24 cellular contexts compared by ENCODE assay signal in the genomic region with DNA sequence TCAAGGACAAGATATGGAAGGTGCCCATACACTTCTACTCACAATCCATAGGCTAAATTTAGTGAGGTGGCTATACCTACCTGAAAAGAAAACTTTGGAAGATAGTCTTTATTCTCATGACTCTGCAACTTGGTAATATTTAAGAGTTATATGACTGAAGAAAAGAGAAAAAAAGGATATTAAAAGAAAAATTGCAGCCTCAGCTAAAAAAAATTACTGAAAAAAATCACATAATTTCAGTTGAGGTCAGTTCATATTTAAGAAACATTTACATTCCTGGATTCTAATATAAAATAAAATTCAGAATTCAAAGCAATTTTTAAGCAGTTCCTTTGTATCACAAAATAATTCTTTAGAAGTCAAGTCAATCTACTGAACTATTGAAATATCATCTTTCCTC.
DNase-seq lines count a peak whose midpoint lies in the region; ATAC-seq, FAIRE-seq and TF ChIP-seq lines count a peak whose summit lies in the region.
"Had no signal": no experiment of that assay in that cellular context is flagged by ENCODE, and none has a peak within 500 bp of the region (broad histone marks: within the 10 kb centered on the region; RNA-seq: fewer than 3 reads in every experiment).

No MANE protein-coding gene starts in this region.

- H3K36me3 ChIP-seq in IMR-90 (ENCODE audit: control insufficient read depth, insufficient read depth, low read length) (no peaks in the 10 kb centered on the region), H1 (ENCODE audit: control insufficient read depth in 2 of 4, insufficient read depth in 4 of 4, low read length in 3 of 4) (no peaks in the 10 kb centered on the region), kidney (ENCODE audit: control insufficient read depth in 1 of 2, insufficient read depth in 2 of 2, low read length in 2 of 2) (no peaks in the 10 kb centered on the region), transverse colon (no peaks in the 10 kb centered on the region)
- H3K36me3 ChIP-seq: BLaER1 treated with 17β-estradiol and CSF1 and Interleukin-3, amounts not matched to agents 10 nM and 100 nM had no signal

- H3K18ac ChIP-seq in IMR-90 (ENCODE audit: low read depth, low read length), result no peak overlapping the region
- no peak overlapping the region for H3K18ac ChIP-seq in H1 (ENCODE audit: extremely low read depth, low read length)

- H3K27ac ChIP-seq in A549 (no peak overlapping the region), IMR-90 (ENCODE audit: insufficient read depth, low read length) (no peak overlapping the region), H1 (ENCODE audit: low read depth, low read length) (no peak overlapping the region), kidney (ENCODE audit: low read depth in 2 of 2, low read length in 2 of 2) (no peak overlapping the region), transverse colon (no peak overlapping the region)
- H3K27ac ChIP-seq: BLaER1 treated with 17β-estradiol and CSF1 and Interleukin-3, amounts not matched to agents 10 nM and 100 nM; C4-2B had no signal

- H3K27me3 ChIP-seq in IMR-90 (ENCODE audit: control insufficient read depth, insufficient read depth, low read length) (no peaks in the 10 kb centered on the region), H1 (replicated peaks in 1 of 4; ENCODE audit: control insufficient read depth in 3 of 4, extremely low read depth in 1 of 4, insufficient read depth in 3 of 4, low read length in 3 of 4) (no peaks in the 10 kb centered on the region), transverse colon (no peaks in the 10 kb centered on the region)
- H3K27me3 ChIP-seq: BLaER1 treated with 17β-estradiol and CSF1 and Interleukin-3, amounts not matched to agents 10 nM and 100 nM had no signal

- H2BK20ac ChIP-seq in IMR-90 (ENCODE audit: low read depth, low read length), result no peak overlapping the region
- H2BK20ac ChIP-seq in H1 (ENCODE audit: low read length), result no peak overlapping the region

- H3K79me1 ChIP-seq in IMR-90 (ENCODE audit: low read depth in 1 of 2, low read length in 2 of 2) (no peaks in the 10 kb centered on the region), H1 (ENCODE audit: low read depth, low read length) (no peaks in the 10 kb centered on the region)

- FAIRE-seq in A549 (lab: Jason Lieb, UNC), result no peak
- no peak for FAIRE-seq in H1 (lab: Jason Lieb, UNC)
- no peak for FAIRE-seq in kidney (lab: Jason Lieb, UNC)
- FAIRE-seq: A204.1, GM12878, GM12892, GM18507 had no signal

- H3K79me2 ChIP-seq in H1 (ENCODE audit: control insufficient read depth in 1 of 2, insufficient read depth in 2 of 2, low read length in 2 of 2), result no peaks in the 10 kb centered on the region

- H2AFZ ChIP-seq in IMR-90 (replicated peaks; ENCODE audit: low read length, poor library complexity) (no peak overlapping the region), H1 (ENCODE audit: low read length) (no peak overlapping the region)

- H4K5ac ChIP-seq in IMR-90 (ENCODE audit: low read depth, low read length) (no peak overlapping the region), H1 (ENCODE audit: insufficient read length, low read depth, low read length) (no peak overlapping the region)

- no peak overlapping the region for H3K9ac ChIP-seq in IMR-90 (ENCODE audit: low read depth, low read length)
- no peak overlapping the region for H3K9ac ChIP-seq in H1 (replicated peaks in 1 of 4; ENCODE audit: extremely low read depth in 1 of 4, low read depth in 3 of 4, low read length in 3 of 4)
- H3K9ac ChIP-seq in kidney (ENCODE audit: low read length in 2 of 2), result no peak overlapping the region
- H3K9ac ChIP-seq: BLaER1 treated with 17β-estradiol and CSF1 and Interleukin-3, amounts not matched to agents 10 nM and 100 nM had no signal

- DNase-seq in A549 (ENCODE audit: low read depth in 1 of 2, low spot score in 1 of 2) (no peak), IMR-90 (no peak), H1 (ENCODE audit: low read depth in 1 of 2, low spot score in 2 of 2) (no peak), kidney (no peak), NCI-H69 (lab: John Stamatoyannopoulos, UW) (no peak), transverse colon (no peak)
- DNase-seq: 8988T; AML-193; CD4-positive, alpha-beta T cell; CD8-positive, alpha-beta T cell; COR-L47; DMS 273 treated with DMSO at 0.1 percent for 48 hours; DMS153; DMS53; DMS79; DND-41; EL; GDM1 had no signal

- no peak overlapping the region for H4K8ac ChIP-seq in IMR-90 (ENCODE audit: low read depth in 2 of 2, low read length in 2 of 2)
- no peak overlapping the region for H4K8ac ChIP-seq in H1 (ENCODE audit: extremely low read depth, insufficient read depth, low read length)

- no peaks in the 10 kb centered on the region for H4K20me1 ChIP-seq in IMR-90 (ENCODE audit: insufficient read depth, low read length)
- H4K20me1 ChIP-seq in H1 (replicated peaks in 1 of 2; ENCODE audit: control insufficient read depth in 1 of 2, insufficient read depth in 2 of 2, low read length in 2 of 2), result no peaks in the 10 kb centered on the region
- H4K20me1 ChIP-seq: BLaER1 treated with 17β-estradiol and CSF1 and Interleukin-3, amounts not matched to agents 10 nM and 100 nM had no signal

- H3K56ac ChIP-seq in IMR-90 (ENCODE audit: extremely low read depth, insufficient read depth, low read length), result no peak overlapping the region
- no peak overlapping the region for H3K56ac ChIP-seq in H1 (replicated peaks; ENCODE audit: insufficient read length, low read depth, low read length)

- H2BK120ac ChIP-seq in IMR-90 (ENCODE audit: low read depth, low read length) (no peak overlapping the region), H1 (replicated peaks; ENCODE audit: low read depth, low read length) (no peak overlapping the region)

- H2AK9ac ChIP-seq in IMR-90 (replicated peaks; ENCODE audit: low read depth, low read length, poor library complexity), result no peak overlapping the region

- H3K23ac ChIP-seq in IMR-90 (ENCODE audit: low read depth, low read length), result no peak overlapping the region
- H3K23ac ChIP-seq in H1 (ENCODE audit: insufficient read length), result no peak overlapping the region

- H3K4ac ChIP-seq in IMR-90 (ENCODE audit: low read depth, low read length) (no peak overlapping the region), H1 (replicated peaks; ENCODE audit: insufficient read length, low read depth, low read length) (no peak overlapping the region)

- no peaks in the 10 kb centered on the region for H3K9me1 ChIP-seq in IMR-90 (ENCODE audit: insufficient read depth, low read length)

- H3K23me2 ChIP-seq in H1 (ENCODE audit: low read depth, low read length), result no peaks in the 10 kb centered on the region

- no TSS peak for BruUV-seq in IMR-90 (replicated peaks; lab: Mats Ljungman, UMichigan)

- H3K4me3 ChIP-seq in A549, result no peak overlapping the region
- no peak overlapping the region for H3K4me3 ChIP-seq in IMR-90 (ENCODE audit: insufficient read depth, low read depth, low read length)
- H3K4me3 ChIP-seq in H1 (ENCODE audit: extremely low read depth in 1 of 4, insufficient read depth in 2 of 4, low read depth in 3 of 4, low read length in 4 of 4), result no peak overlapping the region
- H3K4me3 ChIP-seq in kidney (ENCODE audit: low read length in 2 of 2), result no peak overlapping the region
- no peak overlapping the region for H3K4me3 ChIP-seq in transverse colon
- H3K4me3 ChIP-seq: BLaER1 treated with 17β-estradiol and CSF1 and Interleukin-3, amounts not matched to agents 10 nM and 100 nM; GM12878 had no signal

- H4K91ac ChIP-seq in IMR-90 (ENCODE audit: insufficient read depth, low read depth, low read length) (no peak overlapping the region), H1 (replicated peaks; ENCODE audit: insufficient read length, low read length) (no peak overlapping the region)

- no peak for TF ChIP-seq EP300 in A549 (IDR thresholded peaks at IDR 0.05)
- TF ChIP-seq EP300 in H1 (IDR thresholded peaks at IDR 0.05; ENCODE audit: borderline replicate concordance in 1 of 2, low read depth in 2 of 2, low read length in 2 of 2), result no peak
- TF ChIP-seq EP300 in transverse colon (IDR thresholded peaks at IDR 0.05; ENCODE audit: low read depth), result no peak

- dilution Hi-C loops in IMR-90 (cut with HindIII; ENCODE audit: low sequenced_read_pairs, unreplicated experiment), result no loop called here

- no peak overlapping the region for H2BK15ac ChIP-seq in IMR-90 (ENCODE audit: low read depth, low read length)
- H2BK15ac ChIP-seq in H1 (ENCODE audit: low read length), result no peak overlapping the region

- no peak overlapping the region for H2BK5ac ChIP-seq in IMR-90 (ENCODE audit: low read depth, low read length, poor library complexity, severe bottlenecking)
- H2BK5ac ChIP-seq in H1 (ENCODE audit: low read depth, low read length), result no peak overlapping the region

- no peak for TF ChIP-seq POLR2A in A549 (IDR thresholded peaks at IDR 0.05; ENCODE audit: low read length)
- no peak for TF ChIP-seq POLR2A in IMR-90 (IDR thresholded peaks at IDR 0.05; ENCODE audit: low read depth, low read length)
- TF ChIP-seq POLR2A in H1 (IDR thresholded peaks at IDR 0.05; ENCODE audit: control extremely low read depth in 1 of 2, low read depth in 2 of 2, low read length in 2 of 2), result no peak
- TF ChIP-seq POLR2A in transverse colon (IDR thresholded peaks at IDR 0.05), result no peak

- H2BK12ac ChIP-seq in H1 (ENCODE audit: low read depth, low read length), result no peak overlapping the region

- H3K9me3 ChIP-seq in A549 (no peaks in the 10 kb centered on the region), IMR-90 (ENCODE audit: control insufficient read depth, insufficient read depth, low read length) (peaks cover 1% of the 10 kb centered on the region; the same call in 1 of the 2 replicates), H1 (ENCODE audit: insufficient read depth in 2 of 2, low read depth in 1 of 2, low read length in 1 of 2) (no peaks in the 10 kb centered on the region), kidney (ENCODE audit: control insufficient read depth in 1 of 2, low read length in 2 of 2) (no peaks in the 10 kb centered on the region), transverse colon (no peaks in the 10 kb centered on the region)
- H3K9me3 ChIP-seq: BLaER1 treated with 17β-estradiol and CSF1 and Interleukin-3, amounts not matched to agents 10 nM and 100 nM had no signal

- TF ChIP-seq RAD21 in A549 (conservative IDR thresholded peaks at IDR 0.05 in 1 of 2, IDR thresholded peaks at IDR 0.05 in 1 of 2) (no peak), IMR-90 (IDR thresholded peaks at IDR 0.05; ENCODE audit: low read length) (no peak), H1 (IDR thresholded peaks at IDR 0.05 in 1 of 2, conservative IDR thresholded peaks at IDR 0.05 in 1 of 2; ENCODE audit: low read depth in 2 of 2, low read length in 2 of 2) (no peak)

- CTCF ChIA-PET in A549 (lab: Yijun Ruan, JAX) (no interaction called here), IMR-90 (lab: Yijun Ruan, JAX) (no interaction called here), H1 (lab: Charles Lee; ENCODE audit: partially characterized antibody) (interaction anchor here (1.8 kb wide), 1 partner anchor 13 kb away, joined by 10 read pairs; no protein-coding TSS in a partner anchor)

- H3K4me2 ChIP-seq in A549 (no peak overlapping the region), IMR-90 (ENCODE audit: low read depth, low read length) (no peak overlapping the region), H1 (ENCODE audit: insufficient read depth in 1 of 2, low read depth in 2 of 2, low read length in 2 of 2) (no peak overlapping the region)
- H3K4me2 ChIP-seq: BLaER1 treated with 17β-estradiol and CSF1 and Interleukin-3, amounts not matched to agents 10 nM and 100 nM had no signal

- POLR2A ChIA-PET in A549 (lab: Yijun Ruan, JAX), result no interaction called here
- POLR2A ChIA-PET in IMR-90 (lab: Charles Lee; ENCODE audit: unreplicated experiment), result no interaction called here
- POLR2A ChIA-PET in H1 (lab: Charles Lee; ENCODE audit: partially characterized antibody), result no interaction called here

- TF ChIP-seq CTCF in A549 (IDR thresholded peaks at IDR 0.05), result no peak
- no peak for TF ChIP-seq CTCF in IMR-90 (conservative IDR thresholded peaks at IDR 0.05; ENCODE audit: low read depth, low read length)
- TF ChIP-seq CTCF in H1 (IDR thresholded peaks at IDR 0.05; ENCODE audit: control extremely low read depth in 1 of 3, insufficient read depth in 1 of 3, low read depth in 1 of 3, low read length in 3 of 3), result no peak
- TF ChIP-seq CTCF in kidney (IDR thresholded peaks at IDR 0.05; ENCODE audit: borderline replicate concordance, extremely low read depth, insufficient read depth), result no peak
- TF ChIP-seq CTCF in transverse colon (IDR thresholded peaks at IDR 0.05), result no peak

- H2AK5ac ChIP-seq in IMR-90 (ENCODE audit: low read depth, low read length) (no peak overlapping the region), H1 (ENCODE audit: low read depth, low read length) (no peak overlapping the region)

- no peak for ATAC-seq in A549
- ATAC-seq in IMR-90 (ENCODE audit: low read depth), result no peak
- ATAC-seq: CD8-positive, alpha-beta T cell; GM12878 had no signal

- H3K14ac ChIP-seq in IMR-90 (replicated peaks; ENCODE audit: low read depth, low read length) (no peak overlapping the region), H1 (ENCODE audit: insufficient read length) (no peak overlapping the region)

- in situ Hi-C loops in IMR-90 (cut with MboI; ENCODE audit: low sequenced_read_pairs) (loop anchor here (25.0 kb wide), 1 partner anchor 105 kb away; no protein-coding TSS in a partner anchor), transverse colon (cut with MboI; ENCODE audit: low pct_ligation_motif_present in 1 of 4, low pct_unique_long_range_greater_than_20kb in 1 of 4, low sequenced_read_pairs in 3 of 4) (no loop called here)

- intact Hi-C loops in IMR-90 (cut with micrococcal nuclease), result no loop called here
- intact Hi-C loops in kidney (cut with DNase I), result no loop called here
- intact Hi-C loops in transverse colon (cut with DNase I; ENCODE audit: low total_unique reads), result no loop called here

- H3K4me1 ChIP-seq in A549, result no peaks in the 10 kb centered on the region
- H3K4me1 ChIP-seq in IMR-90 (ENCODE audit: control insufficient read depth, insufficient read depth, low read length), result no peaks in the 10 kb centered on the region
- H3K4me1 ChIP-seq in H1 (replicated peaks in 1 of 4; ENCODE audit: control insufficient read depth in 3 of 4, insufficient read depth in 4 of 4, low read length in 3 of 4), result no peaks in the 10 kb centered on the region
- no peaks in the 10 kb centered on the region for H3K4me1 ChIP-seq in kidney (ENCODE audit: control insufficient read depth in 1 of 2, insufficient read depth in 1 of 2, low read depth in 1 of 2, low read length in 2 of 2)
- peaks cover 0 to 6% (median 0%) of the 10 kb centered on the region in 4 donors for H3K4me1 ChIP-seq in transverse colon
- H3K4me1 ChIP-seq: BLaER1 treated with 17β-estradiol and CSF1 and Interleukin-3, amounts not matched to agents 10 nM and 100 nM had no signal
